15 cellular contexts compared by ENCODE assay signal in genomic region chr18:26511339-26512071, GRCh38. TPM values are rescaled to one million over a fixed set of nuclear protein-coding genes. Genes with fewer than 3 reads are reported as not detected.
DNase-seq lines count a peak whose midpoint lies in the region; ATAC-seq and TF ChIP-seq lines count a peak whose summit lies in the region.
"Had no signal": no experiment of that assay in that cellular context is flagged by ENCODE, and none has a peak within 500 bp of the region (broad histone marks: within the 10 kb centered on the region; RNA-seq: fewer than 3 reads in every experiment).

No MANE protein-coding gene starts in this region.

- DNase-seq in DMS53 (lab: John Stamatoyannopoulos, UW) (peak; percentile 44), NCI-H2081 (lab: John Stamatoyannopoulos, UW) (peak; percentile 49 to 86), WTC11 (ENCODE audit: low spot score) (no peak), islet precursor cell (no peak), amniotic stem cell (lab: John Stamatoyannopoulos, UW) (no peak), mucosa of gallbladder (ENCODE audit: low spot score) (no peak)
- DNase-seq: activated naive CD4-positive, alpha-beta T cell treated with anti-CD3 and anti-CD28 coated beads for 36 hours; NCI-H187; Peyer's patch; stimulated activated CD4-positive, alpha-beta T cell treated with anti-CD3 and anti-CD28 coated beads, Interleukin-2, amount 100 ng/mL, for 48 hours; stimulated activated naive CD4-positive, alpha-beta T cell had no signal

- H3K4me3 Mint-ChIP-seq in WTC11 (no peak overlapping the region), nephron (no peak overlapping the region)
- H3K4me3 Mint-ChIP-seq: activated naive CD4-positive, alpha-beta T cell treated with anti-CD3 and anti-CD28 coated beads for 36 hours; central memory CD8-positive, alpha-beta T cell; memory B cell had no signal

- H3K27me3 Mint-ChIP-seq in WTC11 (ENCODE audit: low read depth) = no peaks in the 10 kb centered on the region
- no peaks in the 10 kb centered on the region for H3K27me3 Mint-ChIP-seq in nephron (ENCODE audit: low read depth)
- H3K27me3 Mint-ChIP-seq: central memory CD8-positive, alpha-beta T cell; memory B cell had no signal

- H3K4me1 Mint-ChIP-seq in WTC11 (peaks cover 25% of the 10 kb centered on the region), nephron (peaks cover 42% of the 10 kb centered on the region)
- H3K4me1 Mint-ChIP-seq: central memory CD8-positive, alpha-beta T cell; memory B cell had no signal

- H3K9me3 Mint-ChIP-seq in WTC11 = no peaks in the 10 kb centered on the region
- no peaks in the 10 kb centered on the region for H3K9me3 Mint-ChIP-seq in nephron
- H3K9me3 Mint-ChIP-seq: activated naive CD4-positive, alpha-beta T cell treated with anti-CD3 and anti-CD28 coated beads for 36 hours; central memory CD8-positive, alpha-beta T cell; memory B cell had no signal

- ATAC-seq in WTC11 = no peak
- no peak for ATAC-seq in GM18519 (IDR thresholded peaks at IDR 0.05; ENCODE audit: low FRiP score, unreplicated experiment)

- CTCF ChIA-PET in WTC11 (lab: Charles Lee) = no interaction called here

- H3K27ac Mint-ChIP-seq in WTC11 (peak overlapping the region; percentile 77), nephron (peak overlapping the region; percentile 73 to 89 (median 81))
- H3K27ac Mint-ChIP-seq: activated naive CD4-positive, alpha-beta T cell treated with anti-CD3 and anti-CD28 coated beads for 36 hours; memory B cell had no signal

- H3K36me3 Mint-ChIP-seq in WTC11 (no peaks in the 10 kb centered on the region), nephron (ENCODE audit: low read depth) (peaks cover 4% of the 10 kb centered on the region)

- POLR2A ChIA-PET in WTC11 (lab: Charles Lee) = no interaction called here

- TF ChIP-seq CTCF in WTC11 (IDR thresholded peaks at IDR 0.05) (no peak), nephron (IDR thresholded peaks at IDR 0.05; ENCODE audit: unreplicated experiment in 3 of 3) (no peak)

TF ChIP-seq in WTC11, 78 proteins besides CTCF, POLR2A, EP300 and RAD21:
- TF ChIP-seq MYBL2 (CRISPR knock-in tag; IDR thresholded peaks at IDR 0.05) (no peak), E2F5 (CRISPR knock-in tag; IDR thresholded peaks at IDR 0.05) (no peak), JAZF1 (CRISPR knock-in tag; IDR thresholded peaks at IDR 0.05) (no peak), SMAD4 (CRISPR knock-in tag; IDR thresholded peaks at IDR 0.05) (no peak), ATF2 (CRISPR knock-in tag; IDR thresholded peaks at IDR 0.05; ENCODE audit: borderline replicate concordance, low read depth) (no peak), HMGA2 (CRISPR knock-in tag; IDR thresholded peaks at IDR 0.05) (no peak), ATF1 (CRISPR knock-in tag; IDR thresholded peaks at IDR 0.05) (no peak), EMX1 (CRISPR knock-in tag; IDR thresholded peaks at IDR 0.05) (no peak), ETV6 (CRISPR knock-in tag; IDR thresholded peaks at IDR 0.05) (no peak)

RNA-seq across cellular contexts. Expression of gene KCTD1, which starts 36.8 kb away (rescaled TPM):
- total RNA-seq in WTC11 (2021) = 16.9 to 23.3 TPM (median 18.7 TPM) in 3 replicates
- 21.4 TPM for total RNA-seq in mucosa of gallbladder

Comparison
In these comparisons a context has a peak if more than half of its experiments do, and no peak if none do; other contexts are left out.
1. DNase-seq: peak in DMS53 (single experiment) and NCI-H2081 (2 of 2); none in WTC11 (single experiment), islet precursor cell (single experiment), amniotic stem cell (single experiment) and mucosa of gallbladder (single experiment).